Comparison of ENCODE assay signal across 8 cellular contexts in genomic region chr14:57390037-57390805, GRCh38. TPM values are rescaled to one million over a fixed set of nuclear protein-coding genes. Genes with fewer than 3 reads are reported as not detected.
DNase-seq lines count a peak whose midpoint lies in the region; ATAC-seq and TF ChIP-seq lines count a peak whose summit lies in the region.

Gene NAA30, plus strand, starts transcription at chr14:57390586. Its CDS starts 372 bp downstream, at chr14:57390958.

- H3K27me3 ChIP-seq in HUES64 (ENCODE audit: insufficient read depth, low read length) (no peaks in the 10 kb centered on the region; the same call in 1 of the 2 replicates), OCI-LY3 (ENCODE audit: low read depth, low read length) (no peaks in the 10 kb centered on the region), mononuclear cell (ENCODE audit: insufficient read depth, low read length) (no peaks in the 10 kb centered on the region)

- peak within 1 kb of the TSS; percentile 93 for H3K4me2 ChIP-seq in OCI-LY3 (ENCODE audit: low read length)

- H3K4me3 ChIP-seq in HUES64 (ENCODE audit: low read length) (peak within 1 kb of the TSS; percentile 87), OCI-LY3 (ENCODE audit: low read length) (peak within 1 kb of the TSS; percentile 82), epithelial cell of esophagus (ENCODE audit: low read length) (peak within 1 kb of the TSS; percentile 66), mononuclear cell (ENCODE audit: low read length) (peak within 1 kb of the TSS; percentile 63)

- H4K20me1 ChIP-seq in OCI-LY3 (ENCODE audit: insufficient read depth, low read length): peaks cover 8% of the 10 kb centered on the region

- H3K4me1 ChIP-seq in HUES64 (ENCODE audit: insufficient read depth, low read length) (peaks cover 21% of the 10 kb centered on the region), OCI-LY3 (ENCODE audit: low read length) (peaks cover 30% of the 10 kb centered on the region), mononuclear cell (ENCODE audit: insufficient read depth, low read length) (peaks cover 19% of the 10 kb centered on the region)

- ATAC-seq in GM21515 (IDR thresholded peaks at IDR 0.05; ENCODE audit: unreplicated experiment): peak; percentile 91

- peak; percentile 97 for DNase-seq in DMS 273 (lab: John Stamatoyannopoulos, UW; ENCODE audit: unreplicated experiment)
- DNase-seq in activated CD8-positive, alpha-beta memory T cell treated with anti-CD3 and anti-CD28 coated beads, Interleukin-2, amount 50 U/mL, for 48 hours: peak; percentile 90
- peak; percentile 97 for DNase-seq in epithelial cell of esophagus (ENCODE audit: low read depth)
- peak; percentile 86 to 87 for DNase-seq in stimulated activated CD8-positive, alpha-beta memory T cell treated with anti-CD3 and anti-CD28 coated beads, Interleukin-2, amount 100 ng/mL, for 48 hours (ENCODE audit: low read depth in 2 of 2)

- peaks cover 46% of the 10 kb centered on the region for H3K79me2 ChIP-seq in OCI-LY3 (ENCODE audit: low read length)

- WGBS in HUES64: 2% methylated on average over 61 of the region's 62 CpGs

- peak within 1 kb of the TSS; percentile 71 for H2AFZ ChIP-seq in OCI-LY3 (ENCODE audit: low read depth, low read length)

- TF ChIP-seq CTCF in OCI-LY3 (IDR thresholded peaks at IDR 0.05; ENCODE audit: low read depth, low read length) (no peak), epithelial cell of esophagus (IDR thresholded peaks at IDR 0.05; ENCODE audit: insufficient read depth, low read depth, low read length, missing control alignments) (no peak)

- H3K9me3 ChIP-seq in HUES64 (ENCODE audit: insufficient read depth, low read depth, low read length) (no peaks in the 10 kb centered on the region), OCI-LY3 (ENCODE audit: insufficient read depth, low read length) (no peaks in the 10 kb centered on the region), mononuclear cell (ENCODE audit: low read depth, low read length) (no peaks in the 10 kb centered on the region)

- H3K9ac ChIP-seq in HUES64 (ENCODE audit: low read depth, low read length): peak within 1 kb of the TSS; percentile 84
- H3K9ac ChIP-seq in OCI-LY3 (ENCODE audit: low read length): peak within 1 kb of the TSS; percentile 88

- H3K36me3 ChIP-seq in HUES64 (ENCODE audit: insufficient read depth, low read length): peaks cover 31% of the 10 kb centered on the region
- H3K36me3 ChIP-seq in OCI-LY3 (replicated peaks; ENCODE audit: low read depth, low read length): peaks cover 15% of the 10 kb centered on the region

- H3K27ac ChIP-seq in HUES64 (ENCODE audit: low read depth, low read length): peak within 1 kb of the TSS; percentile 54
- peak within 1 kb of the TSS; percentile 63 for H3K27ac ChIP-seq in OCI-LY3 (ENCODE audit: low read length)

RNA-seq across cellular contexts. Expression of gene NAA30, which starts in this region (rescaled TPM):
- polyA plus RNA-seq in HUES64 (2013, experiment 1 of 2): 10.3 TPM
- polyA plus RNA-seq in HUES64 (2013, experiment 2 of 2): 10.2 TPM
- total RNA-seq in mononuclear cell: 29.6 TPM

Comparison
In these comparisons a context has a peak if more than half of its experiments do, and no peak if none do; other contexts are left out.
1. Peak in every context shown above with its lines: DNase-seq, ATAC-seq, H3K4me3 ChIP-seq and H3K27ac ChIP-seq.